Comparison of ENCODE assay signal across 12 cellular contexts in the genomic region with DNA sequence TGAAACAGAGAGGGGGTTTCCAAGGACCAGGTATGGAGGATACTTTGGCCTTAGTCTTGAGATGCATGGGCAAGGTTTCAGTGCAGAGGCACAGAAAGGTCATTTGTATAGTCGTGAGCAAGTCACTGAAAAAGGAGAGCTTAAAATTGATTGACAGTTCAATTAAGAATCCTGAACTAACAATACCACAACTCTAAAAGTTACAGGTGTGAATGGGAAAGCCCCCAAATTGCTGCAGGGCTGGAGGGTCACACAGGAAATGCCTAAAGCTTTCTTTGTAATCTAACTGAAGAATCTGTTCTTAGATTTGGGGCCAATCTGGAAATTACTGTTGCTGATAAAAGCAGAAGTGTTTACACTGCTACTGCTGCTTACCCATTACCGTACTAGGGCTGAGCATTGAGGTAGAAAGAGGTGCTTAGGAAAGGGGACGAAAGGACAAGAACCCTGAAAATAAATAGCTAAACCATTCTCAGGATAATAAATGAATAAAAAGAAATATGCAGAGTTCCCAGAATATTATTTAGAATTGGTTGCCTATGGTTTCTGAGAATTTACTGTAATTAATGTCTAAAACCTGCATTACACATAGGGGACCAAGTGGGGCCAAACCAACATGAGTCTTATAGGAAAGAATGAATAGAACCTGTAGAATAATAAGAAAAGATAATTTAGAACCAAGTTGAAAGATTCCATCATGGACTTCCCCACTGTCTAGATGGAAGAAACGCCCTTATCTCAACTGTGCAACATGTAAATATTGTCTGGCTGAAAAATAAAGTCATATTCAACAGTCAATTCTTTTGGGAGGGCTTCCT.
A peak's percentile ranks its signal among the peaks of the same experiment; 100 is the strongest.
DNase-seq lines count a peak whose midpoint lies in the region; ATAC-seq and TF ChIP-seq lines count a peak whose summit lies in the region.
"Had no signal": no experiment of that assay in that cellular context is flagged by ENCODE, and none has a peak within 500 bp of the region (broad histone marks: within the 10 kb centered on the region; RNA-seq: fewer than 3 reads in every experiment).

No MANE protein-coding gene starts in this region.

- no peaks in the 10 kb centered on the region for H3K79me2 ChIP-seq in OCI-LY7 (ENCODE audit: insufficient read depth, low read depth, low read length)

- no peak overlapping the region for H3K27ac Mint-ChIP-seq in CD4-positive, alpha-beta T cell
- H3K27ac Mint-ChIP-seq in progenitor cell of endocrine pancreas, result no peak overlapping the region
- H3K27ac Mint-ChIP-seq: GM23338, natural killer cell had no signal

- H3K9me3 Mint-ChIP-seq in CD4-positive, alpha-beta T cell, result no peaks in the 10 kb centered on the region
- H3K9me3 Mint-ChIP-seq in progenitor cell of endocrine pancreas (ENCODE audit: low read depth), result no peaks in the 10 kb centered on the region
- H3K9me3 Mint-ChIP-seq: GM23338, natural killer cell had no signal

- H3K4me1 Mint-ChIP-seq in CD4-positive, alpha-beta T cell (ENCODE audit: low read depth), result no peaks in the 10 kb centered on the region
- H3K4me1 Mint-ChIP-seq in progenitor cell of endocrine pancreas (ENCODE audit: low read depth), result peaks cover 10% of the 10 kb centered on the region
- H3K4me1 Mint-ChIP-seq: GM23338 had no signal

- ATAC-seq in GM18502 (IDR thresholded peaks at IDR 0.05; ENCODE audit: poor library complexity, unreplicated experiment) (peak; percentile 94), GM19467 (IDR thresholded peaks at IDR 0.05; ENCODE audit: unreplicated experiment) (peak; percentile 89), HG02981 (IDR thresholded peaks at IDR 0.05; ENCODE audit: unreplicated experiment) (peak; percentile 85)
- no peak for ATAC-seq in CD4-positive, alpha-beta T cell (ENCODE audit: poor library complexity)
- ATAC-seq: GM23338 had no signal

- POLR2A ChIA-PET in OCI-LY7 (lab: Charles Lee), result interaction anchor here (0.6 to 1.9 kb wide), 3 partner anchors 31 to 243 kb away, joined by 3 to 5 read pairs (median 5); no protein-coding TSS in a partner anchor
- POLR2A ChIA-PET in CD4-positive, alpha-beta T cell (lab: Charles Lee), result no interaction called here

- CTCF ChIA-PET in OCI-LY7 (lab: Charles Lee; ENCODE audit: unreplicated experiment), result no interaction called here
- CTCF ChIA-PET in CD4-positive, alpha-beta T cell (lab: Charles Lee), result no interaction called here

- peak overlapping the region; percentile 68 for H2AFZ ChIP-seq in OCI-LY7 (ENCODE audit: low read length)
- H2AFZ ChIP-seq: GM23338 had no signal

- H3K9me3 ChIP-seq in OCI-LY7 (ENCODE audit: low read length), result peaks cover 16% of the 10 kb centered on the region; the same call in 1 of the 2 replicates
- no peaks in the 10 kb centered on the region for H3K9me3 ChIP-seq in CD4-positive, alpha-beta T cell (ENCODE audit: control insufficient read depth, low read length)
- H3K9me3 ChIP-seq: tibial nerve had no signal

- intact Hi-C loops in OCI-LY7 (cut with micrococcal nuclease; ENCODE audit: unreplicated experiment), result loop anchor here (2.0 to 5.0 kb wide), 2 partner anchors 73 to 93 kb away; partner anchors contain the start of gene PPP1R2C
- intact Hi-C loops in CD4-positive, alpha-beta T cell (cut with DNase I, micrococcal nuclease), result no loop called here

- peaks cover 52% of the 10 kb centered on the region for H3K36me3 ChIP-seq in OCI-LY7 (ENCODE audit: insufficient read depth, low read length)
- H3K36me3 ChIP-seq: tibial nerve had no signal

- DNase-seq in OCI-LY7 (ENCODE audit: low spot score), result peak; percentile 81
- no peak for DNase-seq in NCI-H510A treated with DMSO at 0.1 percent for 48 hours (lab: John Stamatoyannopoulos, UW)
- DNase-seq in CD4-positive, alpha-beta T cell, result no peak
- DNase-seq in progenitor cell of endocrine pancreas (ENCODE audit: low spot score, unreplicated experiment), result no peak
- DNase-seq in GOT3 (lab: John Stamatoyannopoulos, UW), result no peak
- DNase-seq: activated naive CD4-positive, alpha-beta T cell treated with anti-CD3 and anti-CD28 coated beads, Interleukin-2, amount 50 U/mL, for 16 hours; natural killer cell had no signal

- peak overlapping the region; percentile 50 for H3K4me2 ChIP-seq in OCI-LY7 (ENCODE audit: low read length)
- H3K4me2 ChIP-seq: GM23338 had no signal

- no peak for TF ChIP-seq CTCF in OCI-LY7 (conservative IDR thresholded peaks at IDR 0.05; ENCODE audit: low read length)
- TF ChIP-seq CTCF in CD4-positive, alpha-beta T cell (IDR thresholded peaks at IDR 0.05), result no peak
- no peak for TF ChIP-seq CTCF in progenitor cell of endocrine pancreas (IDR thresholded peaks at IDR 0.05; ENCODE audit: unreplicated experiment)

- H3K4me3 Mint-ChIP-seq in CD4-positive, alpha-beta T cell, result no peak overlapping the region
- H3K4me3 Mint-ChIP-seq in progenitor cell of endocrine pancreas (ENCODE audit: low read depth), result no peak overlapping the region
- H3K4me3 Mint-ChIP-seq: GM23338, natural killer cell had no signal

- BruUV-seq in OCI-LY7 (replicated peaks; lab: Mats Ljungman, UMichigan), result no TSS peak

- peaks cover 40% of the 10 kb centered on the region for H3K4me1 ChIP-seq in OCI-LY7 (ENCODE audit: insufficient read depth, low read length, poor library complexity, severe bottlenecking)
- H3K4me1 ChIP-seq: tibial nerve had no signal

- H3K36me3 Mint-ChIP-seq in CD4-positive, alpha-beta T cell (ENCODE audit: low read depth), result no peaks in the 10 kb centered on the region
- H3K36me3 Mint-ChIP-seq in progenitor cell of endocrine pancreas (ENCODE audit: insufficient read depth), result no peaks in the 10 kb centered on the region
- H3K36me3 Mint-ChIP-seq: natural killer cell had no signal

- H3K4me3 ChIP-seq in OCI-LY7 (ENCODE audit: low read depth, low read length, poor library complexity, severe bottlenecking), result peak overlapping the region; percentile 20
- H3K4me3 ChIP-seq: GM23338, tibial nerve had no signal

- H3K27me3 ChIP-seq in CD4-positive, alpha-beta T cell (ENCODE audit: control insufficient read depth, insufficient read depth, low read length), result no peaks in the 10 kb centered on the region
- H3K27me3 ChIP-seq: tibial nerve had no signal

- no peaks in the 10 kb centered on the region for H4K20me1 ChIP-seq in OCI-LY7 (ENCODE audit: insufficient read depth, low read length)

- H3K9me2 ChIP-seq in OCI-LY7 (ENCODE audit: insufficient read depth, low read length), result no peaks in the 10 kb centered on the region

- H3K27ac ChIP-seq in OCI-LY7 (ENCODE audit: low read depth, low read length, poor library complexity, severe bottlenecking), result peak overlapping the region; percentile 97
- no peak overlapping the region for H3K27ac ChIP-seq in CD4-positive, alpha-beta T cell (ENCODE audit: low read depth, low read length)
- H3K27ac ChIP-seq: tibial nerve had no signal

- H3K27me3 Mint-ChIP-seq in CD4-positive, alpha-beta T cell, result no peaks in the 10 kb centered on the region
- H3K27me3 Mint-ChIP-seq in progenitor cell of endocrine pancreas, result no peaks in the 10 kb centered on the region
